3 cellular contexts compared by ENCODE assay signal in genomic region chr4:132865922-132866321, GRCh38.
TF ChIP-seq lines count a peak whose summit lies in the region.

No MANE protein-coding gene starts in this region.

TF ChIP-seq in HepG2, 621 proteins besides CTCF, POLR2A, EP300 and RAD21 (continues in another document):
- TF ChIP-seq ZSCAN20 (CRISPR knock-in tag; IDR thresholded peaks at IDR 0.05; ENCODE audit: borderline replicate concordance) (no peak), AKNA (CRISPR knock-in tag; IDR thresholded peaks at IDR 0.05; ENCODE audit: borderline replicate concordance) (no peak), BRF2 (CRISPR knock-in tag; IDR thresholded peaks at IDR 0.05) (no peak), MAFF (IDR thresholded peaks at IDR 0.05; ENCODE audit: low read depth, low read length) (peak; percentile 98), MAFK (conservative IDR thresholded peaks at IDR 0.05 in 1 of 2, IDR thresholded peaks at IDR 0.05 in 1 of 2; ENCODE audit: low read length in 2 of 2) (peak; percentile 96 to 99), ZBTB21 (CRISPR knock-in tag; IDR thresholded peaks at IDR 0.05) (no peak), ZNF451 (CRISPR knock-in tag; IDR thresholded peaks at IDR 0.05) (no peak), ZBTB2 (CRISPR knock-in tag; IDR thresholded peaks at IDR 0.05; ENCODE audit: low read depth) (no peak), NBN (conservative IDR thresholded peaks at IDR 0.05) (no peak), SSRP1 (CRISPR knock-in tag; IDR thresholded peaks at IDR 0.05) (no peak), JUN (CRISPR knock-in tag; IDR thresholded peaks at IDR 0.05) (no peak)

TF ChIP-seq in IMR-90, 13 proteins besides CTCF, POLR2A, EP300 and RAD21:
- TF ChIP-seq MAFK (IDR thresholded peaks at IDR 0.05; ENCODE audit: low read depth, low read length) (peak; percentile 99), CHD1 (IDR thresholded peaks at IDR 0.05; ENCODE audit: low read depth, low read length) (no peak), RCOR1 (IDR thresholded peaks at IDR 0.05; ENCODE audit: insufficient replicate concordance, low read length) (no peak), ELK1 (IDR thresholded peaks at IDR 0.05; ENCODE audit: borderline replicate concordance, low read depth, low read length) (no peak), USF2 (IDR thresholded peaks at IDR 0.05; ENCODE audit: low read depth, low read length) (no peak)
TF ChIP-seq in IMR-90: peak in this region for 1.

TF ChIP-seq in H1, 55 proteins besides CTCF, POLR2A, EP300 and RAD21:
- TF ChIP-seq MAFK (IDR thresholded peaks at IDR 0.05; ENCODE audit: low read depth, low read length) (peak; percentile 97), CHD2 (IDR thresholded peaks at IDR 0.05; ENCODE audit: low read length) (no peak)
TF ChIP-seq in H1: peak in this region for 1.
